In the genomic region with DNA sequence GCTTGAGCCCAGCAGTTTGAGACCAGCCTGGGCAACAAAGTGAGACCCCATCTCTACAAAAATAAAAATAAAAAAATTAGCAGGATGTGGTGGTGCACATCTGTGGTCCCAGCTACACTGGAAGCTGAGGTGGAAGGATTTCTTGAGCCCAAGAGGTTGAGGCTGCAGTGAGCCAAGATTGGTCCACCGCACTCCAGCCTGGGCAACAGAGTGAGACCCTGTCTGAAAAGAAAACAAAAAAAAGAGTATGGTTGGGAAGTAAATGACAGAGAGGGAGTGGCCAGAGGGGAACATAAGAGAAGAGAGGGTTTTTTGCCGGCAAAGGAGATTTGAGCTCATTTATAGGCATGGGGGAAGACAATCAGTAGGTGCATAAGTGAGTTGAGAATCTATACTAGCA, we compare ENCODE assay signal across 1 cellular context.
TF ChIP-seq lines count a peak whose summit lies in the region.

No MANE protein-coding gene starts in this region.

TF ChIP-seq in GM23338, 12 proteins besides CTCF, POLR2A, EP300 and RAD21:
- TF ChIP-seq ETS1 (IDR thresholded peaks at IDR 0.05) (no peak), POLR2AphosphoS5 (IDR thresholded peaks at IDR 0.05; ENCODE audit: low read depth) (no peak)
